In the genomic region with DNA sequence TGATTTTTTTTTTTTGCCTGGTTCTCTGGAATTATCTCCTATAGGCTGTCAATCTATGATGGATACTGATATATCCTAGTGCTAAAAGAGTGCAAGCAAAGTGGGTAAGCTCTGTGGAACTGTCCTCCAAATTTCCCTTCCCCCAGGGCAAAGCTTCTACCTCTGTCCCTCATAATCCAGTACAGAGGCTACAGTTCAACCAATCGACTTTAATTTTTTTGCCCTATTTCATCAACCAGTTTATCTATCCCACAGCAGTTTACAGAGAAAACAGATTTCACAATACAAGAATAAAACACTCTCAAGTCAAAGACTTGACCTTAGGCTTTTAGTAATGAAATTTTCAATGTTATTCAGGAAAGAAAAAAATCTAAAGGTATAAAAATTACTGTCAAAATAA, we compare ENCODE assay signal across 32 cellular contexts. TPM values are rescaled to one million over a fixed set of nuclear protein-coding genes. Genes with fewer than 3 reads are reported as not detected.
DNase-seq lines count a peak whose midpoint lies in the region; ATAC-seq and TF ChIP-seq lines count a peak whose summit lies in the region.
"Had no signal": no experiment of that assay in that cellular context is flagged by ENCODE, and none has a peak within 500 bp of the region (broad histone marks: within the 10 kb centered on the region; RNA-seq: fewer than 3 reads in every experiment).

No MANE protein-coding gene starts in this region.

- H3K27me3 Mint-ChIP-seq in activated T-cell treated with anti-CD3 and anti-CD28 coated beads, Interleukin-2, amount 50 U/mL, for 24 hours: no peaks in the 10 kb centered on the region
- peaks cover 2% of the 10 kb centered on the region for H3K27me3 Mint-ChIP-seq in endothelial cell (ENCODE audit: unreplicated experiment)
- H3K27me3 Mint-ChIP-seq in activated naive CD4-positive, alpha-beta T cell treated with anti-CD3 and anti-CD28 coated beads for 36 hours (ENCODE audit: low read depth): no peaks in the 10 kb centered on the region
- H3K27me3 Mint-ChIP-seq: activated CD4-positive, alpha-beta memory T cell treated with anti-CD3 and anti-CD28 coated beads, Interleukin-2, amount 10 ng/mL, durations not matched to agents 7 days and 5 days; brain had no signal

- H3K36me3 Mint-ChIP-seq in activated T-cell treated with anti-CD3 and anti-CD28 coated beads, Interleukin-2, amount 50 U/mL, for 24 hours (ENCODE audit: low read depth): peaks cover 80% of the 10 kb centered on the region
- peaks cover 10% of the 10 kb centered on the region for H3K36me3 Mint-ChIP-seq in endothelial cell (ENCODE audit: low read depth, unreplicated experiment)
- peaks cover 38% of the 10 kb centered on the region for H3K36me3 Mint-ChIP-seq in activated naive CD4-positive, alpha-beta T cell treated with anti-CD3 and anti-CD28 coated beads for 36 hours (ENCODE audit: low read depth)

- DNase-seq in activated T-cell treated with anti-CD3 and anti-CD28 coated beads, Interleukin-2, amount 50 U/mL, for 24 hours: no peak
- no peak for DNase-seq in activated T-cell treated with anti-CD3 and anti-CD28 coated beads, Interleukin-2, amount 50 U/mL, for 48 hours
- no peak for DNase-seq in Panc1 (ENCODE audit: low read depth, low spot score)
- no peak for DNase-seq in endothelial cell (ENCODE audit: low spot score)
- DNase-seq in sciatic nerve (ENCODE audit: low spot score): no peak
- no peak for DNase-seq in activated naive CD4-positive, alpha-beta T cell treated with anti-CD3 and anti-CD28 coated beads for 36 hours
- no peak for DNase-seq in SJCRH30
- DNase-seq in NCI-H2196 (lab: John Stamatoyannopoulos, UW; ENCODE audit: unreplicated experiment): no peak
- DNase-seq: activated CD4-positive, alpha-beta memory T cell treated with anti-CD3 and anti-CD28 coated beads, Interleukin-2, amount 10 ng/mL, durations not matched to agents 7 days and 5 days; activated CD4-positive, CD25-positive, alpha-beta regulatory T cell; activated effector memory CD4-positive, alpha-beta T cell treated with anti-CD3 and anti-CD28 coated beads, Interleukin-2, amount 50 U/mL, for 16 hours; amniotic stem cell; dermis blood vessel endothelial cell; DMS153; GOT3; HFFc6; hypothalamus; KG1; mammary epithelial cell; NCI-H1105; NCI-H187 treated with DMSO at 0.1 percent for 48 hours; NCI-H2171; NCI-H510A; RPMI8226; stimulated activated CD4-positive, alpha-beta T cell treated with anti-CD3 and anti-CD28 coated beads, Interleukin-1b, Interleukin-23, amount 100 ng/mL, for 48 hours; stimulated activated naive CD8-positive, alpha-beta T cell treated with anti-CD3 and anti-CD28 coated beads, Interleukin-15, Interleukin-2, amounts not matched to agents 100 U/mL and 50 U/mL, for 24 hours; uterus had no signal

- intact Hi-C loops in Panc1 (cut with micrococcal nuclease; ENCODE audit: unreplicated experiment): no loop called here
- intact Hi-C loops in sciatic nerve (cut with DNase I): no loop called here
- intact Hi-C loops in activated naive CD4-positive, alpha-beta T cell treated with anti-CD3 and anti-CD28 coated beads for 36 hours (cut with micrococcal nuclease): no loop called here

- no peak for ATAC-seq in Panc1
- ATAC-seq in sciatic nerve: peak; percentile 72
- ATAC-seq: stimulated activated naive CD8-positive, alpha-beta T cell treated with anti-CD3 and anti-CD28 coated beads, Interleukin-15, Interleukin-2, amounts not matched to agents 100 U/mL and 50 U/mL, for 24 hours had no signal

- no peaks in the 10 kb centered on the region for H3K27me3 ChIP-seq in Panc1 (ENCODE audit: control insufficient read depth, insufficient read depth, low read length)
- no peaks in the 10 kb centered on the region for H3K27me3 ChIP-seq in SJCRH30
- H3K27me3 ChIP-seq: uterus had no signal

- H3K27ac Mint-ChIP-seq in activated T-cell treated with anti-CD3 and anti-CD28 coated beads, Interleukin-2, amount 50 U/mL, for 24 hours: peak overlapping the region; percentile 6
- H3K27ac Mint-ChIP-seq in endothelial cell (ENCODE audit: unreplicated experiment): peak overlapping the region; percentile 53
- H3K27ac Mint-ChIP-seq in activated naive CD4-positive, alpha-beta T cell treated with anti-CD3 and anti-CD28 coated beads for 36 hours: no peak overlapping the region
- H3K27ac Mint-ChIP-seq: activated CD4-positive, alpha-beta memory T cell treated with anti-CD3 and anti-CD28 coated beads, Interleukin-2, amount 10 ng/mL, durations not matched to agents 7 days and 5 days; HFFc6 had no signal

- H3K4me1 ChIP-seq in Panc1 (ENCODE audit: control insufficient read depth, insufficient read depth, low read length) (no peaks in the 10 kb centered on the region), SJCRH30 (no peaks in the 10 kb centered on the region)

- H3K9me3 ChIP-seq in Panc1 (ENCODE audit: control insufficient read depth, insufficient read depth, low read depth, low read length) (no peaks in the 10 kb centered on the region), SJCRH30 (replicated peaks) (no peaks in the 10 kb centered on the region)
- H3K9me3 ChIP-seq: thoracic aorta, uterus had no signal

- POLR2A ChIA-PET in Panc1 (lab: Charles Lee): interaction anchor here (0.5 kb wide), 1 partner anchor 13 kb away, joined by 6 read pairs; no protein-coding TSS in a partner anchor

- no peak overlapping the region for H3K4me3 ChIP-seq in Panc1 (ENCODE audit: low read depth in 2 of 2, low read length in 2 of 2)
- no peak overlapping the region for H3K4me3 ChIP-seq in SJCRH30
- H3K4me3 ChIP-seq: SK-N-MC, thoracic aorta, uterus had no signal

- TSS peak; percentile 18 for BruUV-seq in Panc1 (replicated peaks; lab: Mats Ljungman, UMichigan)

- CTCF ChIA-PET in Panc1 (lab: Charles Lee): no interaction called here
- CTCF ChIA-PET in activated naive CD4-positive, alpha-beta T cell treated with anti-CD3 and anti-CD28 coated beads for 36 hours (lab: Charles Lee): interaction anchor here (0.6 kb wide), 1 partner anchor 255 kb away, joined by 6 read pairs; no protein-coding TSS in a partner anchor

- H3K36me3 ChIP-seq in Panc1 (ENCODE audit: control insufficient read depth, insufficient read depth, low read length) (peaks cover 16% of the 10 kb centered on the region; the same call in 1 of the 2 replicates), SJCRH30 (peaks cover 53% of the 10 kb centered on the region)
- H3K36me3 ChIP-seq: thoracic aorta, uterus had no signal

- no peaks in the 10 kb centered on the region for H3K9me3 Mint-ChIP-seq in activated T-cell treated with anti-CD3 and anti-CD28 coated beads, Interleukin-2, amount 50 U/mL, for 24 hours
- no peaks in the 10 kb centered on the region for H3K9me3 Mint-ChIP-seq in endothelial cell (ENCODE audit: unreplicated experiment)
- H3K9me3 Mint-ChIP-seq in activated naive CD4-positive, alpha-beta T cell treated with anti-CD3 and anti-CD28 coated beads for 36 hours: no peaks in the 10 kb centered on the region
- H3K9me3 Mint-ChIP-seq: activated CD4-positive, alpha-beta memory T cell treated with anti-CD3 and anti-CD28 coated beads, Interleukin-2, amount 10 ng/mL, durations not matched to agents 7 days and 5 days; HFFc6; neural crest cell had no signal

- H3K4me1 Mint-ChIP-seq in activated T-cell treated with anti-CD3 and anti-CD28 coated beads, Interleukin-2, amount 50 U/mL, for 24 hours (ENCODE audit: low read depth): peaks cover 59% of the 10 kb centered on the region
- peaks cover 5% of the 10 kb centered on the region for H3K4me1 Mint-ChIP-seq in endothelial cell (ENCODE audit: unreplicated experiment)
- H3K4me1 Mint-ChIP-seq in activated naive CD4-positive, alpha-beta T cell treated with anti-CD3 and anti-CD28 coated beads for 36 hours (ENCODE audit: low read depth): peaks cover 71% of the 10 kb centered on the region

- no peak overlapping the region for H3K27ac ChIP-seq in Panc1 (ENCODE audit: low read length)
- H3K27ac ChIP-seq in SJCRH30: no peak overlapping the region
- H3K27ac ChIP-seq: parathyroid adenoma, SK-N-MC, thoracic aorta, uterus had no signal

- in situ Hi-C loops in Panc1 (cut with HindIII; ENCODE audit: low pct_unique_long_range_greater_than_20kb, low sequenced_read_pairs): no loop called here

- TF ChIP-seq CTCF in Panc1 (IDR thresholded peaks at IDR 0.05) (no peak), endothelial cell (IDR thresholded peaks at IDR 0.05; ENCODE audit: unreplicated experiment) (no peak)

- H3K4me3 Mint-ChIP-seq in activated T-cell treated with anti-CD3 and anti-CD28 coated beads, Interleukin-2, amount 50 U/mL, for 24 hours: no peak overlapping the region
- H3K4me3 Mint-ChIP-seq in endothelial cell (ENCODE audit: unreplicated experiment): no peak overlapping the region
- no peak overlapping the region for H3K4me3 Mint-ChIP-seq in activated naive CD4-positive, alpha-beta T cell treated with anti-CD3 and anti-CD28 coated beads for 36 hours
- H3K4me3 Mint-ChIP-seq: activated CD4-positive, alpha-beta memory T cell treated with anti-CD3 and anti-CD28 coated beads, Interleukin-2, amount 10 ng/mL, durations not matched to agents 7 days and 5 days; brain; HFFc6; neural crest cell had no signal

RNA-seq across cellular contexts. Expression of a gene that starts 13.9 kb away (rescaled TPM):
- total RNA-seq in Panc1 (2021; ENCODE audit: unreplicated experiment): 109 TPM
- polyA plus RNA-seq in Panc1 (2012; ENCODE audit: insufficient read length): 61.6 TPM
- total RNA-seq in endothelial cell (ENCODE audit: unreplicated experiment): 135 TPM
- total RNA-seq in sciatic nerve: 144 TPM
- 10 to 100 TPM; 84.9 to 89.7 TPM for total RNA-seq in activated naive CD4-positive, alpha-beta T cell treated with anti-CD3 and anti-CD28 coated beads for 36 hours
- total RNA-seq in SJCRH30 (2014; rRNA removed; shearing (Covaris generic)): 99.1 and 99.7 TPM in 2 replicates
